Comparison of ENCODE assay signal across 1 cellular context in the genomic region with DNA sequence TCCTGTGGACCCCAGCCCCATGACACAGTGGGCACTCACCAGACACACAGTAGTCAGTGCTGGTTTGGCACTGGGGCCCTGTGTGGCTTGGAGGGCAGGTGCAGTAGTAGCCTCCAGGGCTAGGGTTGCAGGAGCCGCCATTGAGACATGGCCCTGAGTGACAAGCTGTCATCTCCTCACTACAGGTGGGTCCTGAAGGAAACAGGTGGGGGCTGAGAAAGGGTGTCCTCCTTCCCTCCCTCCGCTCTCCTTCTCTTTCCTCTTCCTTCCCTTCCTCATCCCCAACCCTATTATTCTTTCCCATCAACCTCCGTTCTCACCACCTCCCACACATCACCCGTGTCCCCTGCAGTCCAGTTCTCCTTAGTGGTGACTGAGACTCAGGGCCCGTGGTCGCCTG.
TF ChIP-seq lines count a peak whose summit lies in the region.

No MANE protein-coding gene starts in this region.

TF ChIP-seq in K562, 482 proteins besides CTCF, POLR2A, EP300 and RAD21:
- TF ChIP-seq ZKSCAN8 (CRISPR knock-in tag; IDR thresholded peaks at IDR 0.05) (no peak), MXI1 (IDR thresholded peaks at IDR 0.05; ENCODE audit: low read depth, low read length) (no peak), ZEB2 (IDR thresholded peaks at IDR 0.05) (no peak), CHD1 (IDR thresholded peaks at IDR 0.05; ENCODE audit: low read length) (no peak), HDAC6 (IDR thresholded peaks at IDR 0.05; ENCODE audit: low read depth, low read length) (no peak), BCOR (IDR thresholded peaks at IDR 0.05) (no peak)
- TF ChIP-seq, protein P1, sequence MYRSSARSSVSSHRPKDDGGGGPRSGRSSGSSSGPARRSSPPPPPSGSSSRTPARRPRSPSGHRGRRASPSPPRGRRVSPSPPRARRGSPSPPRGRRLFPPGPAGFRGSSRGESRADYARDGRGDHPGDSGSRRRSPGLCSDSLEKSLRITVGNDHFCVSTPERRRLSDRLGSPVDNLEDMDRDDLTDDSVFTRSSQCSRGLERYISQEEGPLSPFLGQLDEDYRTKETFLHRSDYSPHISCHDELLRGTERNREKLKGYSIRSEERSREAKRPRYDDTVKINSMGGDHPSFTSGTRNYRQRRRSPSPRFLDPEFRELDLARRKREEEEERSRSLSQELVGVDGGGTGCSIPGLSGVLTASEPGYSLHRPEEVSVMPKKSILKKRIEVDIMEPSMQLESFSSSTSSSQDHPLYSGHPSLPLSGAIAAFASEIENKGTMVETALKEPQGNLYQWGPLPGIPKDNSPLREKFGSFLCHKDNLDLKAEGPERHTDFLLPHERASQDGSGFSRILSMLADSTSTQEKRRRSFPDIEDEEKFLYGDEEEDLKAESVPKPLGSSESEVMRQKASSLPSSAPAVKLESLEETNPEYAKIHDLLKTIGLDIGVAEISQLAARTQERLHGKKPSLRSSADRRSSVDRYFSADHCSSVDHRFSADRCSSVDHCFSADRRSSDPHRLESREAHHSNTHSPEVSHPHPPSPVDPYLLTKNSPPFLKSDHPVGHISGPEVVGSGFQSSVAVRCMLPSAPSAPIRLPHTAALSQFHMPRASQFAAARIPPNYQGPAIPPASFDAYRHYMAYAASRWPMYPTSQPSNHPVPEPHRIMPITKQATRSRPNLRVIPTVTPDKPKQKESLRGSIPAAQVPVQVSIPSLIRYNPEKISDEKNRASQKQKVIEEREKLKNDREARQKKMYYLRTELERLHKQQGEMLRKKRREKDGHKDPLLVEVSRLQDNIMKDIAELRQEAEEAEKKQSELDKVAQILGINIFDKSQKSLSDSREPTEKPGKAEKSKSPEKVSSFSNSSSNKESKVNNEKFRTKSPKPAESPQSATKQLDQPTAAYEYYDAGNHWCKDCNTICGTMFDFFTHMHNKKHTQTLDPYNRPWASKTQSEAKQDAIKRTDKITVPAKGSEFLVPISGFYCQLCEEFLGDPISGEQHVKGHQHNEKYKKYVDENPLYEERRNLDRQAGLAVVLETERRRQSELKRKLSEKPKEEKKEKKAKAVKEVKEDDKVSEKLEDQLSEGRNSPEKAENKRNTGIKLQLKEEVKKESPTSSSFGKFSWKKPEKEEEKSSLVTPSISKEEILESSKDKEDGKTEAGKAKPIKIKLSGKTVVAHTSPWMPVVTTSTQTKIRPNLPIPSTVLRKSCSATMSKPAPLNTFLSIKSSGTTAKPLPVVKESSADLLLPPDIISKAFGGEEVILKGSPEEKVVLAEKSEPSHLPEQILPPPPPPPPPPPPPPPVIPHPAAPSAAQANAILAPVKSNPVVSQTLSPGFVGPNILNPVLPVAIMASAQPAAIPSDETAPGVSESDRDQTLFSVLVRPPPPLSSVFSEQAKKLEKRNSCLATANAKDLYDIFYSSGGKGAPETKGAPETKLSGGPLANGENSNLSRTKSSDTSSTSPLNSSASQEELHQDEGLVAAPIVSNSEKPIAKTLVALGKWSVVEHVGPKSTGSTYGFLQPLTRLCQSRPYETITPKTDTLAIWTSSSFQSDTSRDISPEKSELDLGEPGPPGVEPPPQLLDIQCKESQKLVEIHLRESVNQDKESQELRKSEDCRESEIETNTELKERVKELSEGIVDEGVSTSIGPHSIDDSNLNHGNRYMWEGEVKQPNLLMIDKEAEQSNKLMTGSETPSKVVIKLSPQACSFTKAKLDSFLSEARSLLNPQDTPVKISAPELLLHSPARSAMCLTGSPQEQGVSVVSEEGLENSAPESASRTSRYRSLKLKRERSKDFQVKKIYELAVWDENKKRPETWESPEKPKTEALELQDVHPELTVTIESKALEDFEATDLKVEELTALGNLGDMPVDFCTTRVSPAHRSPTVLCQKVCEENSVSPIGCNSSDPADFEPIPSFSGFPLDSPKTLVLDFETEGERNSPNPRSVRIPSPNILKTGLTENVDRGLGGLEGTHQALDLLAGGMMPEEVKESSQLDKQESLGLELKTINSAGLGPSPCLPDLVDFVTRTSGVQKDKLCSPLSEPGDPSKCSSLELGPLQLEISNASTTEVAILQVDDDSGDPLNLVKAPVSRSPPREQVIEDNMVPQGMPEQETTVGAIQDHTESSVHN (IDR thresholded peaks at IDR 0.05; ENCODE audit: borderline replicate concordance in 1 of 2, low read depth in 1 of 2), result no peak
- TF ChIP-seq, protein P2, sequence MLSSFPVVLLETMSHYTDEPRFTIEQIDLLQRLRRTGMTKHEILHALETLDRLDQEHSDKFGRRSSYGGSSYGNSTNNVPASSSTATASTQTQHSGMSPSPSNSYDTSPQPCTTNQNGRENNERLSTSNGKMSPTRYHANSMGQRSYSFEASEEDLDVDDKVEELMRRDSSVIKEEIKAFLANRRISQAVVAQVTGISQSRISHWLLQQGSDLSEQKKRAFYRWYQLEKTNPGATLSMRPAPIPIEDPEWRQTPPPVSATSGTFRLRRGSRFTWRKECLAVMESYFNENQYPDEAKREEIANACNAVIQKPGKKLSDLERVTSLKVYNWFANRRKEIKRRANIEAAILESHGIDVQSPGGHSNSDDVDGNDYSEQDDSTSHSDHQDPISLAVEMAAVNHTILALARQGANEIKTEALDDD (IDR thresholded peaks at IDR 0.05), result no peak
